11 cellular contexts compared by ENCODE assay signal in genomic region chr14:68598089-68598488, GRCh38.
DNase-seq lines count a peak whose midpoint lies in the region; ATAC-seq and TF ChIP-seq lines count a peak whose summit lies in the region.
"Had no signal": no experiment of that assay in that cellular context is flagged by ENCODE, and none has a peak within 500 bp of the region (broad histone marks: within the 10 kb centered on the region; RNA-seq: fewer than 3 reads in every experiment).

No MANE protein-coding gene starts in this region.

- intact Hi-C loops in Panc1 (cut with micrococcal nuclease; ENCODE audit: unreplicated experiment) (loop anchor here (10.0 kb wide), 1 partner anchor 187 kb away; no protein-coding TSS in a partner anchor), testis (cut with DNase I; ENCODE audit: low total_unique reads) (no loop called here)

- CTCF ChIA-PET in Panc1 (lab: Charles Lee), result no interaction called here

- no TSS peak for BruUV-seq in Panc1 (replicated peaks; lab: Mats Ljungman, UMichigan)

- H3K4me1 Mint-ChIP-seq in endodermal cell, result peaks cover 32% of the 10 kb centered on the region
- H3K4me1 Mint-ChIP-seq in nephron progenitor cell, result peaks cover 88% of the 10 kb centered on the region

- no peak for TF ChIP-seq POLR2A in testis (IDR thresholded peaks at IDR 0.05)

- H3K36me3 Mint-ChIP-seq in endodermal cell (ENCODE audit: low read depth) (no peaks in the 10 kb centered on the region), nephron progenitor cell (ENCODE audit: low read depth) (no peaks in the 10 kb centered on the region)

- H3K4me3 Mint-ChIP-seq in endodermal cell (no peak overlapping the region), nephron progenitor cell (no peak overlapping the region)
- H3K4me3 Mint-ChIP-seq: T-helper 17 cell had no signal

- ATAC-seq in Panc1, result no peak
- ATAC-seq in GM18861 (IDR thresholded peaks at IDR 0.05; ENCODE audit: unreplicated experiment), result no peak

- H3K27ac ChIP-seq in Panc1 (ENCODE audit: low read length) (peak overlapping the region; percentile 83), endodermal cell (ENCODE audit: low read depth, low read length) (peak overlapping the region; percentile 50), testis (peak overlapping the region; percentile 88 to 89)

- no peak overlapping the region for H3K9ac ChIP-seq in endodermal cell (ENCODE audit: extremely low read depth, low read length, poor library complexity, severe bottlenecking)

- in situ Hi-C loops in Panc1 (cut with HindIII; ENCODE audit: low pct_unique_long_range_greater_than_20kb, low sequenced_read_pairs), result no loop called here

- WGBS in endodermal cell (ENCODE audit: insufficient coverage in 1 of 2, insufficient read length in 1 of 2), 2 experiments, result 94 to 100% methylated on average over 1 of the region's 2 CpGs
- 43 to 52% methylated on average over 2 of the region's 2 CpGs for WGBS in testis, 2 donors

- H3K27ac Mint-ChIP-seq in endodermal cell, result no peak overlapping the region
- H3K27ac Mint-ChIP-seq in nephron progenitor cell, result peak overlapping the region; percentile 83
- H3K27ac Mint-ChIP-seq: T-helper 17 cell had no signal

- H3K36me3 ChIP-seq in Panc1 (ENCODE audit: control insufficient read depth, insufficient read depth, low read length) (no peaks in the 10 kb centered on the region), endodermal cell (ENCODE audit: control insufficient read depth, insufficient read depth, low read length) (no peaks in the 10 kb centered on the region), testis (ENCODE audit: low read depth, missing control alignments) (no peaks in the 10 kb centered on the region)

- TF ChIP-seq CTCF in Panc1 (IDR thresholded peaks at IDR 0.05) (no peak), endodermal cell (conservative IDR thresholded peaks at IDR 0.05) (no peak), nephron progenitor cell (IDR thresholded peaks at IDR 0.05) (no peak), testis (IDR thresholded peaks at IDR 0.05) (no peak)

- H3K9me3 Mint-ChIP-seq in endodermal cell (no peaks in the 10 kb centered on the region), nephron progenitor cell (peaks cover 4% of the 10 kb centered on the region)

- no peaks in the 10 kb centered on the region for H3K9me3 ChIP-seq in Panc1 (ENCODE audit: control insufficient read depth, insufficient read depth, low read depth, low read length)
- H3K9me3 ChIP-seq in endodermal cell (ENCODE audit: control insufficient read depth, low read length), result no peaks in the 10 kb centered on the region
- no peaks in the 10 kb centered on the region for H3K9me3 ChIP-seq in testis

- peak overlapping the region in 1 of 2 experiments; percentile 41; a peak in 1 of 4 replicates for H3K4me3 ChIP-seq in Panc1 (ENCODE audit: low read depth in 2 of 2, low read length in 2 of 2)
- H3K4me3 ChIP-seq in endodermal cell (ENCODE audit: low read length), result no peak overlapping the region
- no peak overlapping the region for H3K4me3 ChIP-seq in testis

- DNase-seq in Panc1 (ENCODE audit: low read depth, low spot score) (no peak), endodermal cell (no peak), nephron progenitor cell (no peak), testis (no peak), NAMALWA (ENCODE audit: low spot score) (no peak), NCI-H1436 treated with DMSO at 0.1 percent for 48 hours (lab: John Stamatoyannopoulos, UW) (no peak), retina (no peak)
- DNase-seq: activated CD8-positive, alpha-beta memory T cell treated with anti-CD3 and anti-CD28 coated beads for 24 hours; NCI-H1105 treated with DMSO at 0.1 percent for 48 hours; T-helper 17 cell had no signal

- H3K27me3 Mint-ChIP-seq in endodermal cell (ENCODE audit: insufficient read depth) (no peaks in the 10 kb centered on the region), nephron progenitor cell (ENCODE audit: low read depth, poor library complexity) (peaks cover 4% of the 10 kb centered on the region)
- H3K27me3 Mint-ChIP-seq: T-helper 17 cell had no signal

- H3K4me1 ChIP-seq in Panc1 (ENCODE audit: control insufficient read depth, insufficient read depth, low read length), result peaks cover 19% of the 10 kb centered on the region
- peaks cover 18% of the 10 kb centered on the region for H3K4me1 ChIP-seq in endodermal cell (ENCODE audit: control insufficient read depth, insufficient read depth, low read length)
- peaks cover 17% of the 10 kb centered on the region for H3K4me1 ChIP-seq in testis

- POLR2A ChIA-PET in Panc1 (lab: Charles Lee), result interaction anchor here (0.6 kb wide), 1 partner anchor 12 kb away, joined by 13 read pairs; no protein-coding TSS in a partner anchor

- H3K27me3 ChIP-seq in Panc1 (ENCODE audit: control insufficient read depth, insufficient read depth, low read length) (no peaks in the 10 kb centered on the region), endodermal cell (ENCODE audit: control insufficient read depth, insufficient read depth, low read length, poor library complexity, severe bottlenecking) (no peaks in the 10 kb centered on the region), testis (no peaks in the 10 kb centered on the region)
